8 cellular contexts compared by ENCODE assay signal in the genomic region with DNA sequence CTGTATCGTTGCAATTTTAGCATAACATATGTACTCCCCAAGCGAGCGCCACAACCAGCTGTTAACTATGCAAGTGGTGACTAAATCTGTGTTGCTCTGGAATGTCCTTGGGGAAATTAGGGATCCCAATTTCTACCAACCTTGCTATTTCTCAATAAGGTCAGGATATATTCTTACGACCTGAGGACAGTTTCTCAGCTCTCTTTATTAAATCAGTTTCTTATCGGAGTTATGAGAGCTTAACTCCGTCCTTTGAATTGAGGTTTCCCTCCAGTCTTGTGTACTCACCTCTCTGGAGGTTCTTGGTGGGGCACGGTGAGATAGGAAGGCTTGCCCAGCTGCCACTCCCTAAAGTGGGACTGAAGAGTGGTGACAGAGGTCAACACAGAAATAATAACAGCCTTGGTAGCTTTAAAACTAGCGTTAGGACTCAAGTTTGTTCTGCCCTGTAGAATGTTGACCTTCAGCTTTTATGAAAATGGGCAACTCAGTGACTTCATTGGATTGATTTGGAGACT. TPM values are rescaled to one million over a fixed set of nuclear protein-coding genes. Genes with fewer than 3 reads are reported as not detected.
DNase-seq lines count a peak whose midpoint lies in the region; ATAC-seq and TF ChIP-seq lines count a peak whose summit lies in the region.

No MANE protein-coding gene starts in this region.

- H3K4me3 Mint-ChIP-seq in activated T-cell treated with anti-CD3 and anti-CD28 coated beads, Interleukin-2, amount 50 U/mL, for 24 hours = peak overlapping the region; percentile 93
- peak overlapping the region; percentile 99 for H3K4me3 Mint-ChIP-seq in activated naive CD8-positive, alpha-beta T cell

- no peaks in the 10 kb centered on the region for H3K27me3 Mint-ChIP-seq in activated T-cell treated with anti-CD3 and anti-CD28 coated beads, Interleukin-2, amount 50 U/mL, for 24 hours
- no peaks in the 10 kb centered on the region for H3K27me3 Mint-ChIP-seq in activated naive CD8-positive, alpha-beta T cell

- ATAC-seq in thoracic aorta (ENCODE audit: insufficient number of reproducible peaks, low FRiP score, low read depth) = no peak
- no peak for ATAC-seq in GM18873 (IDR thresholded peaks at IDR 0.05; ENCODE audit: low FRiP score, unreplicated experiment)
- ATAC-seq in GM21786 (IDR thresholded peaks at IDR 0.05; ENCODE audit: unreplicated experiment) = no peak

- H3K4me1 Mint-ChIP-seq in activated T-cell treated with anti-CD3 and anti-CD28 coated beads, Interleukin-2, amount 50 U/mL, for 24 hours (ENCODE audit: low read depth) = peaks cover 38% of the 10 kb centered on the region
- peaks cover 33% of the 10 kb centered on the region for H3K4me1 Mint-ChIP-seq in activated naive CD8-positive, alpha-beta T cell (ENCODE audit: low read depth)

- peaks cover 92% of the 10 kb centered on the region for H3K36me3 Mint-ChIP-seq in activated T-cell treated with anti-CD3 and anti-CD28 coated beads, Interleukin-2, amount 50 U/mL, for 24 hours (ENCODE audit: low read depth)
- H3K36me3 Mint-ChIP-seq in activated naive CD8-positive, alpha-beta T cell = peaks cover 26% of the 10 kb centered on the region

- H3K9me3 ChIP-seq in thoracic aorta = no peaks in the 10 kb centered on the region

- H3K4me3 ChIP-seq in thoracic aorta = peak overlapping the region; percentile 79

- no peak for TF ChIP-seq CTCF in thoracic aorta (IDR thresholded peaks at IDR 0.05)

- H3K9me3 Mint-ChIP-seq in activated T-cell treated with anti-CD3 and anti-CD28 coated beads, Interleukin-2, amount 50 U/mL, for 24 hours = no peaks in the 10 kb centered on the region
- no peaks in the 10 kb centered on the region for H3K9me3 Mint-ChIP-seq in activated naive CD8-positive, alpha-beta T cell (ENCODE audit: low read depth)

- no peaks in the 10 kb centered on the region for H3K27me3 ChIP-seq in thoracic aorta (replicated peaks; ENCODE audit: insufficient read depth)

- H3K27ac ChIP-seq in thoracic aorta = peak overlapping the region; percentile 93 to 94

- peaks cover 16% of the 10 kb centered on the region for H3K36me3 ChIP-seq in thoracic aorta

- H3K27ac Mint-ChIP-seq in activated T-cell treated with anti-CD3 and anti-CD28 coated beads, Interleukin-2, amount 50 U/mL, for 24 hours = peak overlapping the region; percentile 99
- H3K27ac Mint-ChIP-seq in activated naive CD8-positive, alpha-beta T cell = peak overlapping the region; percentile 100

- H3K4me1 ChIP-seq in thoracic aorta (ENCODE audit: control insufficient read depth in 1 of 2, low read depth in 2 of 2) = peaks cover 21 to 25% of the 10 kb centered on the region in 2 donors

- no peak for DNase-seq in activated T-cell treated with anti-CD3 and anti-CD28 coated beads, Interleukin-2, amount 50 U/mL, for 24 hours
- DNase-seq in activated T-cell treated with anti-CD3 and anti-CD28 coated beads, Interleukin-2, amount 50 U/mL, for 48 hours = no peak
- DNase-seq in kidney glomerular epithelial cell (lab: John Stamatoyannopoulos, UW) = peak; percentile 64
- DNase-seq in thoracic aorta (ENCODE audit: low spot score) = no peak
- DNase-seq in activated CD8-positive, alpha-beta memory T cell treated with anti-CD3 and anti-CD28 coated beads, Interleukin-2, amount 50 U/mL, for 48 hours = no peak

RNA-seq across cellular contexts. Expression of a gene that starts 0.7 kb away (rescaled TPM):
- total RNA-seq in thoracic aorta = 10 to 100 TPM; 23.6 to 27.3 TPM

RNA-seq across cellular contexts. Expression of a gene that starts 1.3 kb away (rescaled TPM):
- 10 to 100 TPM; 28.7 to 43.1 TPM for total RNA-seq in thoracic aorta

RNA-seq across cellular contexts. Expression of a gene that starts 8.3 kb away (rescaled TPM):
- 10 to 100 TPM in 1 of 2 donors, 1 to 10 TPM in 1; 4.1 to 12.2 TPM for total RNA-seq in thoracic aorta

RNA-seq across cellular contexts. Expression of a gene that starts 28.6 kb away (rescaled TPM):
- total RNA-seq in thoracic aorta = 10 to 100 TPM; 17.1 to 30.3 TPM

RNA-seq across cellular contexts. Expression of a gene that starts 47.1 kb away (rescaled TPM):
- 10 to 100 TPM; 24.2 to 52.1 TPM for total RNA-seq in thoracic aorta
